13 cellular contexts compared by ENCODE assay signal in the genomic region with DNA sequence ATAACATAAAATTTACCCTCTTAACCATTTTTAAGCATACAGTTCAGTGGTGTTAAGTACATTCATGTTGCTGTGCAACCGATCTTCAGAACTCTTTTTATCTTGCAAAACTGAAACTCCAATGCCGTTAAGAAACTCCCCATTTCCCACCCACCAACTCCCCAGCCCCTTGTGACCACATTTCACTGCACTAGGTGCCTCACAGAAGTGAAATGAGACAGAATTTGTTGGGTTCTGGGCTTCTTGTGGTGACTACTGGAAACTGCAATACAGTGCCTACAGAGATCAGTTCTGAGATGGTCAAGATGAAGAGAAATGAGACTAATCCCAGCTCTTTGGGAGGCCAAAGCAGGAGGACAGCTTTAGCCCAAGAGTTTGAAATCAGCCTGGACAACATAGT.
DNase-seq lines count a peak whose midpoint lies in the region; ATAC-seq and TF ChIP-seq lines count a peak whose summit lies in the region.
"Had no signal": no experiment of that assay in that cellular context is flagged by ENCODE, and none has a peak within 500 bp of the region (broad histone marks: within the 10 kb centered on the region; RNA-seq: fewer than 3 reads in every experiment).

No MANE protein-coding gene starts in this region.

- no peaks in the 10 kb centered on the region for H3K27me3 ChIP-seq in CD4-positive, alpha-beta T cell (ENCODE audit: control insufficient read depth, insufficient read depth, low read length)
- H3K27me3 ChIP-seq in aorta (ENCODE audit: control insufficient read depth in 1 of 2, insufficient read depth in 2 of 2, low read length in 1 of 2) = no peaks in the 10 kb centered on the region
- H3K27me3 ChIP-seq: adrenal gland, ovary had no signal

- no peaks in the 10 kb centered on the region for H3K9me3 Mint-ChIP-seq in CD4-positive, alpha-beta T cell
- H3K9me3 Mint-ChIP-seq in activated CD8-positive, alpha-beta T cell treated with anti-CD3 and anti-CD28 coated beads for 36 hours = no peaks in the 10 kb centered on the region
- peaks cover 0 to 4% of the 10 kb centered on the region in 2 donors for H3K9me3 Mint-ChIP-seq in stimulated activated naive B cell treated with anti-CD40 and anti-IgM and Interleukin-4, amounts not matched to agents 10 μg/mL and 1 μg/mL and 100 μg/mL, for 72 hours

- intact Hi-C loops in CD4-positive, alpha-beta T cell (cut with DNase I, micrococcal nuclease) = no loop called here
- intact Hi-C loops in activated CD8-positive, alpha-beta T cell treated with anti-CD3 and anti-CD28 coated beads for 36 hours (cut with micrococcal nuclease) = no loop called here
- intact Hi-C loops in aorta (cut with DNase I) = no loop called here

- 86 to 93% methylated on average over 2 of the region's 2 CpGs for WGBS in aorta, 2 donors

- DNase-seq in CD4-positive, alpha-beta T cell = no peak
- peak; percentile 65 for DNase-seq in activated CD8-positive, alpha-beta T cell treated with anti-CD3 and anti-CD28 coated beads for 36 hours
- DNase-seq in activated effector memory CD4-positive, alpha-beta T cell treated with Interleukin-2 at 50 U/mL for 16 hours = no peak
- DNase-seq in AG08396 (ENCODE audit: low spot score) (no peak), aorta (no peak)
- DNase-seq in stimulated activated naive B cell treated with anti-CD40 and anti-IgM and Interleukin-4, amounts not matched to agents 10 μg/mL and 1 μg/mL and 100 μg/mL, for 72 hours = no peak
- DNase-seq: adrenal gland, dermis blood vessel endothelial cell, GDM1, ovary had no signal

- no peaks in the 10 kb centered on the region for H3K36me3 Mint-ChIP-seq in CD4-positive, alpha-beta T cell (ENCODE audit: low read depth)
- H3K36me3 Mint-ChIP-seq in activated CD8-positive, alpha-beta T cell treated with anti-CD3 and anti-CD28 coated beads for 36 hours (ENCODE audit: low read depth) = no peaks in the 10 kb centered on the region
- no peaks in the 10 kb centered on the region for H3K36me3 Mint-ChIP-seq in stimulated activated naive B cell treated with anti-CD40 and anti-IgM and Interleukin-4, amounts not matched to agents 10 μg/mL and 1 μg/mL and 100 μg/mL, for 72 hours
- H3K36me3 Mint-ChIP-seq: mesothelial cell of epicardium had no signal

- H3K9me3 ChIP-seq in CD4-positive, alpha-beta T cell (ENCODE audit: control insufficient read depth, low read length) = no peaks in the 10 kb centered on the region
- no peaks in the 10 kb centered on the region for H3K9me3 ChIP-seq in aorta (ENCODE audit: control insufficient read depth, low read length)
- H3K9me3 ChIP-seq: adrenal gland, ovary had no signal

- POLR2A ChIA-PET in CD4-positive, alpha-beta T cell (lab: Charles Lee) = no interaction called here
- POLR2A ChIA-PET in activated CD8-positive, alpha-beta T cell treated with anti-CD3 and anti-CD28 coated beads for 36 hours (lab: Charles Lee) = no interaction called here

- ATAC-seq in CD4-positive, alpha-beta T cell (ENCODE audit: poor library complexity) = peak; percentile 32
- ATAC-seq in GM18498 (IDR thresholded peaks at IDR 0.05; ENCODE audit: unreplicated experiment) = peak; percentile 69
- ATAC-seq in HG02610 (IDR thresholded peaks at IDR 0.05; ENCODE audit: unreplicated experiment) = peak; percentile 53
- peak; percentile 92 for ATAC-seq in activated CD8-positive, alpha-beta T cell treated with anti-CD3 and anti-CD28 coated beads for 36 hours
- ATAC-seq in stimulated activated naive B cell treated with anti-CD40 and anti-IgM and Interleukin-4, amounts not matched to agents 10 μg/mL and 1 μg/mL and 100 μg/mL, for 72 hours (replicated peaks) = no peak
- no peak for ATAC-seq in aorta (ENCODE audit: low FRiP score)

- H3K27ac ChIP-seq in CD4-positive, alpha-beta T cell (ENCODE audit: low read depth, low read length) = no peak overlapping the region
- no peak overlapping the region for H3K27ac ChIP-seq in aorta (ENCODE audit: low read depth in 1 of 2, low read length in 2 of 2)
- H3K27ac ChIP-seq: adrenal gland, ovary had no signal

- H3K4me3 ChIP-seq in aorta (ENCODE audit: low read length in 2 of 2) = no peak overlapping the region
- H3K4me3 ChIP-seq: adrenal gland, ovary had no signal

- no peak overlapping the region for H3K4me3 Mint-ChIP-seq in CD4-positive, alpha-beta T cell
- no peak overlapping the region for H3K4me3 Mint-ChIP-seq in activated CD8-positive, alpha-beta T cell treated with anti-CD3 and anti-CD28 coated beads for 36 hours
- H3K4me3 Mint-ChIP-seq in stimulated activated naive B cell treated with anti-CD40 and anti-IgM and Interleukin-4, amounts not matched to agents 10 μg/mL and 1 μg/mL and 100 μg/mL, for 72 hours = no peak overlapping the region
- H3K4me3 Mint-ChIP-seq: mesothelial cell of epicardium had no signal

- peaks cover 37% of the 10 kb centered on the region for H3K4me1 Mint-ChIP-seq in CD4-positive, alpha-beta T cell (ENCODE audit: low read depth)
- peaks cover 24% of the 10 kb centered on the region for H3K4me1 Mint-ChIP-seq in activated CD8-positive, alpha-beta T cell treated with anti-CD3 and anti-CD28 coated beads for 36 hours (ENCODE audit: low read depth)
- H3K4me1 Mint-ChIP-seq in stimulated activated naive B cell treated with anti-CD40 and anti-IgM and Interleukin-4, amounts not matched to agents 10 μg/mL and 1 μg/mL and 100 μg/mL, for 72 hours = no peaks in the 10 kb centered on the region

- no peak overlapping the region for H3K27ac Mint-ChIP-seq in CD4-positive, alpha-beta T cell
- H3K27ac Mint-ChIP-seq in activated CD8-positive, alpha-beta T cell treated with anti-CD3 and anti-CD28 coated beads for 36 hours = no peak overlapping the region
- no peak overlapping the region for H3K27ac Mint-ChIP-seq in stimulated activated naive B cell treated with anti-CD40 and anti-IgM and Interleukin-4, amounts not matched to agents 10 μg/mL and 1 μg/mL and 100 μg/mL, for 72 hours
- H3K27ac Mint-ChIP-seq: mesothelial cell of epicardium had no signal

- no peaks in the 10 kb centered on the region for H3K36me3 ChIP-seq in aorta (ENCODE audit: control insufficient read depth in 1 of 2, insufficient read depth in 2 of 2, low read length in 1 of 2)
- H3K36me3 ChIP-seq: adrenal gland, ovary had no signal

- no peaks in the 10 kb centered on the region for H3K4me1 ChIP-seq in aorta (ENCODE audit: control insufficient read depth in 1 of 2, insufficient read depth in 2 of 2, low read length in 2 of 2)
- H3K4me1 ChIP-seq: adrenal gland had no signal

- no peak for TF ChIP-seq CTCF in CD4-positive, alpha-beta T cell (IDR thresholded peaks at IDR 0.05)
- TF ChIP-seq CTCF in activated CD8-positive, alpha-beta T cell treated with anti-CD3 and anti-CD28 coated beads for 36 hours (IDR thresholded peaks at IDR 0.05) = no peak

- no peaks in the 10 kb centered on the region for H3K27me3 Mint-ChIP-seq in CD4-positive, alpha-beta T cell
- H3K27me3 Mint-ChIP-seq in activated CD8-positive, alpha-beta T cell treated with anti-CD3 and anti-CD28 coated beads for 36 hours = no peaks in the 10 kb centered on the region
- H3K27me3 Mint-ChIP-seq in stimulated activated naive B cell treated with anti-CD40 and anti-IgM and Interleukin-4, amounts not matched to agents 10 μg/mL and 1 μg/mL and 100 μg/mL, for 72 hours = no peaks in the 10 kb centered on the region

- CTCF ChIA-PET in CD4-positive, alpha-beta T cell (lab: Charles Lee) = no interaction called here
- CTCF ChIA-PET in activated CD8-positive, alpha-beta T cell treated with anti-CD3 and anti-CD28 coated beads for 36 hours (lab: Charles Lee) = no interaction called here

Comparison
In these comparisons a context has a peak if more than half of its experiments do, and no peak if none do; other contexts are left out.
1. ATAC-seq: peak in CD4-positive, alpha-beta T cell (single experiment), GM18498 (single experiment), HG02610 (single experiment) and activated CD8-positive, alpha-beta T cell treated with anti-CD3 and anti-CD28 coated beads for 36 hours (single experiment); none in stimulated activated naive B cell treated with anti-CD40 and anti-IgM and Interleukin-4, amounts not matched to agents 10 μg/mL and 1 μg/mL and 100 μg/mL, for 72 hours (0 of 2) and aorta (single experiment).